ENCODE assay signal across 8 cellular contexts in the genomic region with DNA sequence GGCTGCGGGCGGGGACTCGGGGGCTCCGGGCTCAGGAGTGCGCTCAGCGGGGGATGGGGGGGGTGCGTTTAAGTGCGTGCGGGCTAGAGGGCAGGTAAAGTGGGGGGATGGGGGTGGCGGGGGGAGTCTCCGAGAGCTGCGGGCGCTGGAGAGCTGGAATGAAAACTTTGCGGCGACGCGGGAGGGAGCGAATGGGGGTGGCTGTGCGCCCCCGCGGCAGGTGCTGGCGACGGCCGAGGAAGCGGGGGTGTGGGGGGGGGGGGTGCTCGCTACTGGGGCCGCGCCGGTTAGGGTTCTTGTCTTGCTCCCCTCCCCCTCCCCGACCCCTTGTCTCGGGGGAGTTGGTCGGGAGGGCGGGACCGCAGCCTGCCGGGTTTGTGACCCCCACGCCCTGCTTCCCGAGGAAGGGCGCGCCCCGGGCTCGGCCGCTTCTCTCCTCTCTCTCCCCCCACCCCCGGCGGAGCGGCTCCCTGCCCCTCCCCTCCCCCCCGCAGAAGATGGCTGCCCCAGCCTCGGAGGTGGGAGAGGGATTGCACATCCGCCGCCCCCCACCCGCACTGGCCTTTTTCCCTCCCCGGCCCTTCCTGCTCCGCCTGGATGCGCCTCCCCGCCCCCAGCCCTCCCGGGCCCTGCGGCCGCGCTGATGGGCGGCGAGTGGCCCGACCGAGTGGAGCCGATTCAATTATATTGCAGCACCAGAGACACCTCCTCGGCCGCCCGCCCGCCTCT. TPM values are rescaled to one million over a fixed set of nuclear protein-coding genes. Genes with fewer than 3 reads are reported as not detected.
A peak's percentile ranks its signal among the peaks of the same experiment; 100 is the strongest.
DNase-seq lines count a peak whose midpoint lies in the region; ATAC-seq and TF ChIP-seq lines count a peak whose summit lies in the region.

No MANE protein-coding gene starts in this region.

- peaks cover 61 to 79% of the 10 kb centered on the region in 2 experiments for H3K4me1 ChIP-seq in neutrophil (ENCODE audit: control insufficient read depth in 1 of 2, insufficient read depth in 1 of 2, low read depth in 1 of 2, low read length in 1 of 2)

- no peaks in the 10 kb centered on the region for H3K9me3 ChIP-seq in neutrophil

- no peaks in the 10 kb centered on the region for H3K36me3 ChIP-seq in neutrophil

- no peak for ATAC-seq in GM18502 (IDR thresholded peaks at IDR 0.05; ENCODE audit: poor library complexity, unreplicated experiment)

- H3K4me3 ChIP-seq in WI38 (ENCODE audit: low read depth, low read length) (peak overlapping the region; percentile 63), fibroblast of villous mesenchyme (ENCODE audit: low read depth, low read length) (peak overlapping the region; percentile 68), neutrophil (ENCODE audit: low read depth in 1 of 2, low read length in 1 of 2) (peak overlapping the region; percentile 67 to 85)

- H3K27ac ChIP-seq in neutrophil, result peak overlapping the region; percentile 80

- DNase-seq in NCI-H1417 (lab: John Stamatoyannopoulos, UW) (peak; percentile 76 to 89 (median 81)), NCI-H1417 treated with DMSO at 0.1 percent for 48 hours (lab: John Stamatoyannopoulos, UW) (no peak), NCI-H1048 (lab: John Stamatoyannopoulos, UW) (peak; percentile 6), fibroblast of villous mesenchyme (ENCODE audit: low read depth) (peak; percentile 33), occipital lobe (lab: John Stamatoyannopoulos, UW) (no peak)

- peaks cover 47% of the 10 kb centered on the region for H3K27me3 ChIP-seq in neutrophil

- TF ChIP-seq CTCF in WI38 (IDR thresholded peaks at IDR 0.05; ENCODE audit: low read depth, low read length) (no peak), fibroblast of villous mesenchyme (IDR thresholded peaks at IDR 0.05; ENCODE audit: insufficient read depth, low read depth, low read length) (no peak), neutrophil (IDR thresholded peaks at IDR 0.05) (no peak)

RNA-seq across cellular contexts. Expression of a gene that starts 0.7 kb away (rescaled TPM):
- total RNA-seq in fibroblast of villous mesenchyme, result 48.4 and 53.1 TPM in 2 replicates
- 18.4 TPM for total RNA-seq in occipital lobe

Comparison
In these comparisons a context has a peak if more than half of its experiments do, and no peak if none do; other contexts are left out.
1. DNase-seq: peak in NCI-H1417 (3 of 3), NCI-H1048 (single experiment) and fibroblast of villous mesenchyme (single experiment); none in NCI-H1417 treated with DMSO at 0.1 percent for 48 hours (single experiment) and occipital lobe (single experiment).
2. Peak in every context shown above with its lines, with median percentiles within 50 percentile points of each other: H3K4me3 ChIP-seq.